ENCODE assay signal across 8 cellular contexts in genomic region chr10:119667562-119668328, GRCh38. TPM values are rescaled to one million over a fixed set of nuclear protein-coding genes. Genes with fewer than 3 reads are reported as not detected.
DNase-seq lines count a peak whose midpoint lies in the region; ATAC-seq and TF ChIP-seq lines count a peak whose summit lies in the region.

No MANE protein-coding gene starts in this region.

- no peaks in the 10 kb centered on the region for H3K79me2 ChIP-seq in Karpas-422 (ENCODE audit: low read length)

- intact Hi-C loops in right lobe of liver (cut with DNase I), result no loop called here

- TF ChIP-seq CTCF in BJ (IDR thresholded peaks at IDR 0.05; ENCODE audit: insufficient read depth, low read depth, low read length) (peak; percentile 47), right lobe of liver (IDR thresholded peaks at IDR 0.05) (no peak), endothelial cell (IDR thresholded peaks at IDR 0.05; ENCODE audit: unreplicated experiment) (no peak)

- peak overlapping the region; percentile 84 for H3K27ac ChIP-seq in Karpas-422 (ENCODE audit: low read length)
- H3K27ac ChIP-seq in right lobe of liver, result no peak overlapping the region

- peak overlapping the region; percentile 58 for H3K9ac ChIP-seq in Karpas-422 (ENCODE audit: low read length)

- no peaks in the 10 kb centered on the region for H3K9me2 ChIP-seq in Karpas-422 (replicated peaks; ENCODE audit: insufficient read depth, low read length)

- CTCF ChIA-PET in BJ (lab: Yijun Ruan, JAX), result interaction anchor here (1.1 to 1.6 kb wide), 4 partner anchors 11 to 59 kb away, joined by 3 to 7 read pairs (median 6); no protein-coding TSS in a partner anchor

- in situ Hi-C loops in T47D (cut with HindIII; ENCODE audit: low pct_unique_long_range_greater_than_20kb, low sequenced_read_pairs), result no loop called here

- no peaks in the 10 kb centered on the region for H3K9me3 ChIP-seq in Karpas-422 (ENCODE audit: low read length)
- H3K9me3 ChIP-seq in right lobe of liver, result no peaks in the 10 kb centered on the region

- H3K27ac Mint-ChIP-seq in endothelial cell (ENCODE audit: unreplicated experiment), result no peak overlapping the region

- no peak for TF ChIP-seq POLR2A in right lobe of liver (IDR thresholded peaks at IDR 0.05)

- H3K4me3 ChIP-seq in BJ (ENCODE audit: low read depth, low read length), result no peak overlapping the region
- peak overlapping the region; percentile 52 for H3K4me3 ChIP-seq in Karpas-422 (ENCODE audit: low read length)
- no peak overlapping the region for H3K4me3 ChIP-seq in right lobe of liver

- H3K36me3 ChIP-seq in BJ (ENCODE audit: control insufficient read depth, insufficient read depth, low read length) (peaks cover 24% of the 10 kb centered on the region), Karpas-422 (ENCODE audit: insufficient read depth, low read length) (no peaks in the 10 kb centered on the region), right lobe of liver (peaks cover 0 to 34% (median 11%) of the 10 kb centered on the region in 4 donors)

- H4K20me1 ChIP-seq in Karpas-422 (ENCODE audit: insufficient read depth, low read depth, low read length), result no peaks in the 10 kb centered on the region

- H3K4me2 ChIP-seq in Karpas-422 (ENCODE audit: low read depth, low read length, poor library complexity, severe bottlenecking), result peak overlapping the region; percentile 74

- peaks cover 47% of the 10 kb centered on the region for H3K4me1 ChIP-seq in Karpas-422 (ENCODE audit: low read length)
- H3K4me1 ChIP-seq in right lobe of liver, result peaks cover 0 to 25% (median 4%) of the 10 kb centered on the region in 4 donors

- WGBS in right lobe of liver (ENCODE audit: insufficient coverage, low coverage, low lambda C conversion rate, missing lambda C conversion rate), result 62% methylated on average over 4 of the region's 12 CpGs

- H3K27me3 ChIP-seq in BJ (ENCODE audit: control insufficient read depth, insufficient read depth, low read length) (no peaks in the 10 kb centered on the region), Karpas-422 (ENCODE audit: low read length) (no peaks in the 10 kb centered on the region), right lobe of liver (no peaks in the 10 kb centered on the region)

- POLR2A ChIA-PET in BJ (lab: Charles Lee), result interaction anchor here (0.5 to 1.0 kb wide), 2 partner anchors 9 to 57 kb away, joined by 3 to 9 read pairs; no protein-coding TSS in a partner anchor

- peak overlapping the region; percentile 2 for H2AFZ ChIP-seq in Karpas-422 (ENCODE audit: low read length)

- DNase-seq in BJ (ENCODE audit: low read depth) (peak; percentile 95), Karpas-422 (peak; percentile 88), T47D (ENCODE audit: low read depth in 1 of 2, low spot score in 1 of 2) (peak; percentile 41 to 80), right lobe of liver (no peak), HuH-7.5 (ENCODE audit: low spot score) (no peak), endothelial cell (ENCODE audit: low spot score) (no peak)

- ATAC-seq in right lobe of liver, result peak in 3 of 4 donors; percentile 5 to 22 (median 19)
- ATAC-seq in GM21515 (IDR thresholded peaks at IDR 0.05; ENCODE audit: unreplicated experiment), result no peak
- ATAC-seq in HG03378 (IDR thresholded peaks at IDR 0.05; ENCODE audit: unreplicated experiment), result no peak

- H3K9me3 Mint-ChIP-seq in endothelial cell (ENCODE audit: unreplicated experiment), result no peaks in the 10 kb centered on the region

- no peak overlapping the region for H3K4me3 Mint-ChIP-seq in endothelial cell (ENCODE audit: unreplicated experiment)

- peaks cover 10% of the 10 kb centered on the region for H3K36me3 Mint-ChIP-seq in endothelial cell (ENCODE audit: low read depth, unreplicated experiment)

- H3K4me1 Mint-ChIP-seq in endothelial cell (ENCODE audit: unreplicated experiment), result peaks cover 9% of the 10 kb centered on the region

- H3K27me3 Mint-ChIP-seq in endothelial cell (ENCODE audit: unreplicated experiment), result peaks cover 13% of the 10 kb centered on the region

RNA-seq across cellular contexts. Expression of gene BAG3, which starts 16.6 kb away (rescaled TPM):
- 11.3 and 19.8 TPM in 2 replicates for polyA plus RNA-seq in BJ (2011; rRNA removed)
- 10.0 and 14.4 TPM in 2 replicates for polyA minus RNA-seq in BJ (2011; rRNA and poly(A)+ RNA removed)
- total RNA-seq in Karpas-422 (2014; rRNA removed; shearing (Covaris generic); ENCODE audit: low replicate concordance), result 0.97 and 1.4 TPM in 2 replicates
- total RNA-seq in right lobe of liver, result 10 to 100 TPM; 12.5 to 26.0 (median 18.2) TPM
- 24.6 TPM for total RNA-seq in endothelial cell (ENCODE audit: unreplicated experiment)

RNA-seq across cellular contexts. Expression of gene INPP5F, which starts 58.1 kb away (rescaled TPM):
- 4.1 and 7.3 TPM in 2 replicates for polyA plus RNA-seq in BJ (2011; rRNA removed)
- 3.7 and 3.9 TPM in 2 replicates for polyA minus RNA-seq in BJ (2011; rRNA and poly(A)+ RNA removed)
- total RNA-seq in Karpas-422 (2014; rRNA removed; shearing (Covaris generic); ENCODE audit: low replicate concordance), result 2.5 and 5.6 TPM in 2 replicates
- total RNA-seq in right lobe of liver (1 to 10 TPM; 2.0 to 3.9 (median 2.5) TPM), endothelial cell (ENCODE audit: unreplicated experiment) (45.7 TPM)

Comparison
In these comparisons a context has a peak if more than half of its experiments do, and no peak if none do; other contexts are left out.
1. DNase-seq: peak in BJ (single experiment), Karpas-422 (single experiment) and T47D (2 of 2); none in right lobe of liver (0 of 3), HuH-7.5 (single experiment) and endothelial cell (single experiment).
2. ATAC-seq: peak in right lobe of liver (3 of 4); none in GM21515 (single experiment) and HG03378 (single experiment).